Comparison of ENCODE assay signal across 16 cellular contexts in the genomic region with DNA sequence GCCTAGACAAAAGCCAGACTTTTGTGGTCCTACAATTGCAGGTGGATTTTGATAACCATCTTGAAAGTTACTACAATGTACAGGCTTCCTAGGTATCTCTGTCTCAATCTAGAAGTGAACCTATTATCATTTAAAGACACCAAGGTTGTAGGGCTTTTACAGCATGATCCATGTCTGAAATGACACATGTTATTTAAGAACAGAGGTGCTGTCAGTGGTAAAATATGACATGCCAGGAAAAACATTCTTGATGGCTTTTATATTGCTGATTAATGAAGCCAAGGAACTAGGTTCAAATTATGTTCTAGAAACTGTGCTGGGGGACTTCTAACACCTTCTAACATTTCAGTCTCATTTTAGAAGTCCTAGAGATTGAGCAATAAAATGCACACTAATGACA.
"Had no signal": no experiment of that assay in that cellular context is flagged by ENCODE, and none has a peak within 500 bp of the region (broad histone marks: within the 10 kb centered on the region; RNA-seq: fewer than 3 reads in every experiment).

No MANE protein-coding gene starts in this region.

- H3K27me3 ChIP-seq: heart right ventricle, upper lobe of right lung had no signal

- DNase-seq: activated CD4-positive, alpha-beta T cell treated with anti-CD3 and anti-CD28 coated beads, Interleukin-2, amount 10 ng/mL, durations not matched to agents 7 days and 5 days; activated effector memory CD4-positive, alpha-beta T cell treated with Interleukin-2 at 50 U/mL for 16 hours; activated T-cell treated with anti-CD3 and anti-CD28 coated beads, Interleukin-2, amount 50 U/mL, for 1 hour; cerebellar nuclear complex; effector memory CD4-positive, alpha-beta T cell; heart right ventricle; left colon; stimulated activated CD4-positive, alpha-beta T cell treated with anti-CD3 and anti-CD28 coated beads, Interleukin-4, amount 100 ng/mL, for 4 hours; stimulated activated CD8-positive, alpha-beta memory T cell treated with anti-CD3 and anti-CD28 coated beads, Interleukin-4, amount 100 ng/mL, for 48 hours; upper lobe of right lung had no signal

- H3K4me3 Mint-ChIP-seq: activated CD4-positive, alpha-beta T cell treated with anti-CD3 and anti-CD28 coated beads, Interleukin-2, amount 10 ng/mL, durations not matched to agents 7 days and 5 days; activated naive CD4-positive, alpha-beta T cell treated with anti-CD3 and anti-CD28 coated beads, Interleukin-2, amount 50 U/mL, for 24 hours; T-helper 2 cell treated with Interferon-gamma antibody and Interleukin-4, amounts not matched to agents 5 μg/mL and 100 μg/mL, for 36 hours had no signal

- H3K27me3 Mint-ChIP-seq: activated CD4-positive, alpha-beta T cell treated with anti-CD3 and anti-CD28 coated beads, Interleukin-2, amount 10 ng/mL, durations not matched to agents 7 days and 5 days; activated naive CD4-positive, alpha-beta T cell treated with anti-CD3 and anti-CD28 coated beads, Interleukin-2, amount 50 U/mL, for 24 hours; stimulated activated naive CD8-positive, alpha-beta T cell treated with anti-CD3 and anti-CD28 coated beads, Interleukin-15, Interleukin-2, amounts not matched to agents 100 ng/mL and 50 ng/mL, for 24 hours had no signal

- H3K9me3 Mint-ChIP-seq: activated CD4-positive, alpha-beta T cell treated with anti-CD3 and anti-CD28 coated beads, Interleukin-2, amount 10 ng/mL, durations not matched to agents 7 days and 5 days; activated naive CD4-positive, alpha-beta T cell treated with anti-CD3 and anti-CD28 coated beads, Interleukin-2, amount 50 U/mL, for 24 hours; stimulated activated naive CD8-positive, alpha-beta T cell treated with anti-CD3 and anti-CD28 coated beads, Interleukin-15, Interleukin-2, amounts not matched to agents 100 ng/mL and 50 ng/mL, for 24 hours; T-helper 2 cell treated with Interferon-gamma antibody and Interleukin-4, amounts not matched to agents 5 μg/mL and 100 μg/mL, for 36 hours had no signal

- ATAC-seq: heart right ventricle, left colon had no signal

- H3K9me3 ChIP-seq: heart right ventricle, thoracic aorta, upper lobe of right lung had no signal

- H3K27ac Mint-ChIP-seq: activated CD4-positive, alpha-beta T cell treated with anti-CD3 and anti-CD28 coated beads, Interleukin-2, amount 10 ng/mL, durations not matched to agents 7 days and 5 days; activated naive CD4-positive, alpha-beta T cell treated with anti-CD3 and anti-CD28 coated beads, Interleukin-2, amount 50 U/mL, for 24 hours; stimulated activated naive CD8-positive, alpha-beta T cell treated with anti-CD3 and anti-CD28 coated beads, Interleukin-15, Interleukin-2, amounts not matched to agents 100 ng/mL and 50 ng/mL, for 24 hours; T-helper 2 cell treated with Interferon-gamma antibody and Interleukin-4, amounts not matched to agents 5 μg/mL and 100 μg/mL, for 36 hours had no signal

- H3K4me1 ChIP-seq: upper lobe of right lung had no signal

- H3K27ac ChIP-seq: epithelial cell of prostate, thoracic aorta, upper lobe of right lung had no signal

- H3K4me3 ChIP-seq: heart right ventricle, lung, thoracic aorta, upper lobe of right lung had no signal
